1 cellular context compared by ENCODE assay signal in genomic region chr15:43808960-43809678, GRCh38.
A peak's percentile ranks its signal among the peaks of the same experiment; 100 is the strongest.
TF ChIP-seq lines count a peak whose summit lies in the region.

No MANE protein-coding gene starts in this region.

TF ChIP-seq in GM12878, 131 proteins besides CTCF, POLR2A, EP300 and RAD21 (continued from another document and continues in another):
- no peak for TF ChIP-seq ZBTB40 (IDR thresholded peaks at IDR 0.05; ENCODE audit: borderline replicate concordance)
- no peak for TF ChIP-seq ASH2L (IDR thresholded peaks at IDR 0.05; ENCODE audit: borderline replicate concordance, low read depth)
- TF ChIP-seq TAF1 (IDR thresholded peaks at IDR 0.05; ENCODE audit: borderline replicate concordance, low read depth, low read length) = no peak
- peak; percentile 67 for TF ChIP-seq SKIL (IDR thresholded peaks at IDR 0.05; ENCODE audit: low read depth, poor library complexity, severe bottlenecking)
- TF ChIP-seq E2F4 (IDR thresholded peaks at IDR 0.05; ENCODE audit: low read depth, low read length) = no peak
- no peak for TF ChIP-seq ZBTB4 (CRISPR knock-in tag; IDR thresholded peaks at IDR 0.05)
- TF ChIP-seq HDAC2 (IDR thresholded peaks at IDR 0.05) = no peak
- TF ChIP-seq DPF2 (IDR thresholded peaks at IDR 0.05) = peak; percentile 98
- peak; percentile 68 for TF ChIP-seq RUNX3 (IDR thresholded peaks at IDR 0.05; ENCODE audit: low read length)
- no peak for TF ChIP-seq ETV6 (conservative IDR thresholded peaks at IDR 0.05 in 1 of 2, IDR thresholded peaks at IDR 0.05 in 1 of 2; ENCODE audit: borderline replicate concordance in 1 of 2, low read depth in 1 of 2)
- no peak for TF ChIP-seq PRDM15 (CRISPR knock-in tag; IDR thresholded peaks at IDR 0.05)
- TF ChIP-seq PML (IDR thresholded peaks at IDR 0.05; ENCODE audit: low read length) = no peak
- no peak for TF ChIP-seq SIN3A (IDR thresholded peaks at IDR 0.05; ENCODE audit: low read depth, low read length)
- peak; percentile 100 for TF ChIP-seq MTA2 (IDR thresholded peaks at IDR 0.05; ENCODE audit: low read depth)
- TF ChIP-seq MLLT1 (IDR thresholded peaks at IDR 0.05) = peak; percentile 83; the same call in 1 of the 2 replicates
- peak; percentile 96 to 98 for TF ChIP-seq IKZF2 (IDR thresholded peaks at IDR 0.05)
- no peak for TF ChIP-seq CBX3 (IDR thresholded peaks at IDR 0.05; ENCODE audit: borderline replicate concordance, low read depth)
- TF ChIP-seq EED (IDR thresholded peaks at IDR 0.05; ENCODE audit: low read depth) = peak; percentile 67; the same call in 1 of the 2 replicates
- TF ChIP-seq MTA3 (IDR thresholded peaks at IDR 0.05; ENCODE audit: borderline replicate concordance, low read length) = no peak; the same call in 1 of the 2 replicates
- TF ChIP-seq USF1 (IDR thresholded peaks at IDR 0.05; ENCODE audit: borderline replicate concordance, extremely low read length, insufficient read depth, low read depth, low read length) = no peak
- TF ChIP-seq ZSCAN29 (IDR thresholded peaks at IDR 0.05) = no peak
- TF ChIP-seq RFX5 (IDR thresholded peaks at IDR 0.05; ENCODE audit: low read depth, low read length) = no peak
- no peak for TF ChIP-seq FOS (IDR thresholded peaks at IDR 0.05; ENCODE audit: borderline replicate concordance, extremely low read depth, insufficient read length)
- peak; percentile 93 for TF ChIP-seq IKZF1 (conservative IDR thresholded peaks at IDR 0.05)
- TF ChIP-seq CEBPB (IDR thresholded peaks at IDR 0.05; ENCODE audit: borderline replicate concordance in 1 of 2, low read depth in 2 of 2, low read length in 2 of 2) = no peak
- no peak for TF ChIP-seq RBBP5 (conservative IDR thresholded peaks at IDR 0.05)
- TF ChIP-seq SP1 (IDR thresholded peaks at IDR 0.05; ENCODE audit: low read depth, low read length) = no peak
- peak; percentile 74; the same call in 1 of the 2 replicates for TF ChIP-seq ZNF592 (IDR thresholded peaks at IDR 0.05)
- TF ChIP-seq RAD51 (IDR thresholded peaks at IDR 0.05) = peak; percentile 91
- TF ChIP-seq BACH1 (IDR thresholded peaks at IDR 0.05; ENCODE audit: borderline replicate concordance) = peak; percentile 95; the same call in 1 of the 2 replicates
- peak; percentile 60; the same call in 1 of the 2 replicates for TF ChIP-seq CHD2 (IDR thresholded peaks at IDR 0.05; ENCODE audit: borderline replicate concordance, low read depth, low read length)
- TF ChIP-seq ELK1 (IDR thresholded peaks at IDR 0.05; ENCODE audit: low read depth, low read length) = no peak
- TF ChIP-seq ZBED1 (IDR thresholded peaks at IDR 0.05; ENCODE audit: borderline replicate concordance) = 0 out of 2 replicates have a peak, but pooled peaks have one; percentile 5
